ENCODE assay signal across 9 cellular contexts in the genomic region with DNA sequence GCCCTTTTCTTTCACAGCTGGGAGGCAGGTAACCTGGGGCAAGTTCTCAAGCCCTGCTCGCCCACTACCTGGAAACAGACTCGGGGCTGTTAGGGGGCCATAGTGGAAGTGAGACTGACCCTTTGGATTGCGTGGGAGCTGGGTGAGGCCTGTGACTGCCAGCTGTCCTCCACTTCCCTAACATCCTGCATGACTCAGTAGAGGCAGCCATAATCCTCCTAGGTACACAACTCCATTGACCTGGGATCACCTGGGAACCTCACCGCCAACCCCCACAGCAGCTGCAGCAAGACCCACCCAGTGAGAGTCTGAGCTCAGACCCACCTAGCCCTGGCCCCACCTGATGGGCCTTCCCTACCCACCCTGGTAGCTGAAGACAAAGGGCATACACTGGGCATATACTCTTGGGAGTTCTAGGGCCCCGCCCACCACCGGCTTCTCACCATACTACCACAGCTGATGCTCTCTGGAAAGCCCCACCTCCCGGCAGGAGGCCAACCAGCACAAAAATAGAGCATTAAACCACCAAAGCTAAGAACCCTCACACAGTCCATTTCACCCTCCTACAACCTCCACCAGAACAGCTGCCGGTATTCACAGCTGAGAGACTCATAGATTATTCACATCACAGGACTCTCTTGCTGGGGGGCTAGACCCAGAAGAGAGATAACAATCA.
A peak's percentile ranks its signal among the peaks of the same experiment; 100 is the strongest.
DNase-seq lines count a peak whose midpoint lies in the region; ATAC-seq and TF ChIP-seq lines count a peak whose summit lies in the region.
"Had no signal": no experiment of that assay in that cellular context is flagged by ENCODE, and none has a peak within 500 bp of the region (broad histone marks: within the 10 kb centered on the region; RNA-seq: fewer than 3 reads in every experiment).

No MANE protein-coding gene starts in this region.

- H3K4me1 Mint-ChIP-seq in Caco-2 (ENCODE audit: low read depth, unreplicated experiment) = no peaks in the 10 kb centered on the region

- no peaks in the 10 kb centered on the region for H3K9me3 ChIP-seq in Caco-2
- H3K9me3 ChIP-seq: prostate gland had no signal

- no peak overlapping the region for H3K27ac Mint-ChIP-seq in Caco-2 (ENCODE audit: unreplicated experiment)

- peak; percentile 62 for DNase-seq in fibroblast of the aortic adventitia (ENCODE audit: low read depth)
- DNase-seq in NK-92 treated with Interleukin-12 subunit alpha and Interleukin-12 subunit beta, amount 100 ng/mL, for 24 hours (lab: John Stamatoyannopoulos, UW) = no peak
- DNase-seq in GDM1 (lab: John Stamatoyannopoulos, UW) = no peak
- no peak for DNase-seq in AG20443 (ENCODE audit: low spot score)
- no peak for DNase-seq in Caco-2

- no peaks in the 10 kb centered on the region for H3K36me3 Mint-ChIP-seq in Caco-2 (ENCODE audit: insufficient read depth, unreplicated experiment)

- H3K27me3 Mint-ChIP-seq in Caco-2 (ENCODE audit: insufficient read depth, unreplicated experiment) = peaks cover 7% of the 10 kb centered on the region

- TF ChIP-seq CTCF in fibroblast of the aortic adventitia (IDR thresholded peaks at IDR 0.05; ENCODE audit: insufficient read depth, low read length) = no peak
- TF ChIP-seq CTCF in Caco-2 (IDR thresholded peaks at IDR 0.05; ENCODE audit: insufficient read depth in 1 of 2, low read depth in 1 of 2, low read length in 1 of 2, severe bottlenecking in 1 of 2, unreplicated experiment in 1 of 2) = no peak

- no peaks in the 10 kb centered on the region for H3K4me1 ChIP-seq in Caco-2
- H3K4me1 ChIP-seq: prostate gland had no signal

- H3K4me3 ChIP-seq in fibroblast of the aortic adventitia (ENCODE audit: low read depth, low read length) (no peak overlapping the region), Caco-2 (ENCODE audit: low read depth, low read length) (no peak overlapping the region)
- H3K4me3 ChIP-seq: prostate gland had no signal

- BruUV-seq in Caco-2 (replicated peaks; lab: Mats Ljungman, UMichigan) = no TSS peak

- POLR2A ChIA-PET in Caco-2 (lab: Charles Lee) = no interaction called here

- H3K27me3 ChIP-seq in Caco-2 (replicated peaks; ENCODE audit: control insufficient read depth, insufficient read depth, low read length) = no peaks in the 10 kb centered on the region

- no peaks in the 10 kb centered on the region for H3K9me3 Mint-ChIP-seq in Caco-2 (ENCODE audit: unreplicated experiment)

- no peaks in the 10 kb centered on the region for H3K36me3 ChIP-seq in Caco-2 (ENCODE audit: control insufficient read depth, insufficient read depth, low read length)
- H3K36me3 ChIP-seq: prostate gland had no signal

- H3K4me3 Mint-ChIP-seq in Caco-2 (ENCODE audit: unreplicated experiment) = no peak overlapping the region

- peak; percentile 60 for ATAC-seq in GM18499 (IDR thresholded peaks at IDR 0.05; ENCODE audit: insufficient read depth, unreplicated experiment)
- peak; percentile 79 for ATAC-seq in GM21526 (IDR thresholded peaks at IDR 0.05; ENCODE audit: low FRiP score, unreplicated experiment)
- ATAC-seq in HG03439 (IDR thresholded peaks at IDR 0.05; ENCODE audit: unreplicated experiment) = peak; percentile 71

- CTCF ChIA-PET in Caco-2 (lab: Charles Lee) = interaction anchor here (0.6 kb wide), 1 partner anchor 874 kb away, joined by 7 read pairs; no protein-coding TSS in a partner anchor

- intact Hi-C loops in Caco-2 (cut with micrococcal nuclease; ENCODE audit: unreplicated experiment) = no loop called here
